In the genomic region with DNA sequence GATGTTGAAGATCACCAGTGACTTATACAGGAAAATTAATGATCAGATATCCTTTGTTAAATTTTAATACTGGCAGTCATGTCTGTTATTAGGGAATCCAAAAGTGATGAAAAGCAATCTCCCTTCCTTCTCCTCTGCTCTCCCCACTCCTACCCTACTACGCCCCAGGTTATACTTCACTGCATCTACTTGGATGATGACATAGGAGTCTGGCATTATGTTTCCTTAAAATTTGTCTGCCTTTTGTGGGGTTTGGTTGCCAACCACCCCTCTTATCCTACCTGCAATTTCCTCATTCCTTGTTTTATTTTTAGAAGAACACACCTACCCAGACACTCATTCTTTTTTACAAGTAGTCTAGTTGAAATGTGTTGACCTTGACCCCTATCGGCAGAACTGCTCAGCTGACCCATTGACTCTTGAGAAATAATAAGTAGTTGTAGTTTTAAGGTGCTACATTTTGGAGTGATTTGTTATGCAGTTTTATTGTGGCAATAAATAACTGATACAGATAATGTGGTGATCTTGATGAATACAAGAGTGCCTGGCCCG, we compare ENCODE assay signal across 26 cellular contexts. TPM values are rescaled to one million over a fixed set of nuclear protein-coding genes. Genes with fewer than 3 reads are reported as not detected.
DNase-seq lines count a peak whose midpoint lies in the region; ATAC-seq, FAIRE-seq and TF ChIP-seq lines count a peak whose summit lies in the region.
"Had no signal": no experiment of that assay in that cellular context is flagged by ENCODE, and none has a peak within 500 bp of the region (broad histone marks: within the 10 kb centered on the region; RNA-seq: fewer than 3 reads in every experiment).

No MANE protein-coding gene starts in this region.

- DNase-seq in H54 (ENCODE audit: insufficient read length, low spot score) (no peak), esophagus squamous epithelium (lab: John Stamatoyannopoulos, UW) (no peak), nephron progenitor cell (no peak), testis (no peak), T-helper 17 cell (no peak)
- DNase-seq: activated CD4-positive, alpha-beta T cell treated with anti-CD3 and anti-CD28 coated beads, Interleukin-2, amount 10 ng/mL, durations not matched to agents 24 days and 14 days; activated naive CD8-positive, alpha-beta T cell treated with anti-CD3 and anti-CD28 coated beads for 36 hours; brain microvascular endothelial cell; CD4-positive, CD25-positive, alpha-beta regulatory T cell; DMS 273 treated with DMSO at 0.1 percent for 48 hours; foreskin fibroblast; HFFc6; mesenchymal stem cell; MG63; NCI-H1694; NCI-H2227 treated with DMSO at 0.1 percent for 48 hours; NCI-H748 treated with DMSO at 0.1 percent for 48 hours; psoas muscle; stimulated activated CD4-positive, alpha-beta T cell treated with anti-CD3 and anti-CD28 coated beads, Interleukin-4, amount 100 ng/mL, for 24 hours had no signal

- H3K36me3 ChIP-seq in esophagus squamous epithelium (no peaks in the 10 kb centered on the region), testis (ENCODE audit: low read depth, missing control alignments) (no peaks in the 10 kb centered on the region)
- H3K36me3 ChIP-seq: brain microvascular endothelial cell, MG63 had no signal

- peak; percentile 45 for FAIRE-seq in H54 (lab: Jason Lieb, UNC)

- H3K4me1 ChIP-seq in esophagus squamous epithelium (peaks cover 5 to 38% (median 19%) of the 10 kb centered on the region in 3 donors), testis (peaks cover 13% of the 10 kb centered on the region)

- H3K27me3 ChIP-seq in esophagus squamous epithelium (no peaks in the 10 kb centered on the region), testis (no peaks in the 10 kb centered on the region)
- H3K27me3 ChIP-seq: brain microvascular endothelial cell, hepatocyte, MG63 had no signal

- TF ChIP-seq POLR2A in H54 (IDR thresholded peaks at IDR 0.05; ENCODE audit: low read depth, low read length) (no peak), esophagus squamous epithelium (IDR thresholded peaks at IDR 0.05) (no peak), testis (IDR thresholded peaks at IDR 0.05) (no peak), GM18505 (IDR thresholded peaks at IDR 0.05; ENCODE audit: borderline replicate concordance, extremely low read depth, insufficient read depth, insufficient read length) (no peak)

- H3K27ac Mint-ChIP-seq in nephron progenitor cell, result peak overlapping the region; percentile 6
- no peak overlapping the region for H3K27ac Mint-ChIP-seq in T-helper 17 cell
- H3K27ac Mint-ChIP-seq: activated CD4-positive, alpha-beta T cell treated with anti-CD3 and anti-CD28 coated beads, Interleukin-2, amount 10 ng/mL, durations not matched to agents 24 days and 14 days; activated naive CD8-positive, alpha-beta T cell treated with anti-CD3 and anti-CD28 coated beads for 36 hours; activated T-helper 17 cell treated with anti-CD3 and anti-CD28 coated beads, Interleukin-2, amount 50 U/mL, for 72 hours; CD4-positive, CD25-positive, alpha-beta regulatory T cell; HFFc6; IgD-negative memory B cell had no signal

- H3K27me3 Mint-ChIP-seq in nephron progenitor cell (ENCODE audit: low read depth, poor library complexity) (no peaks in the 10 kb centered on the region), T-helper 17 cell (no peaks in the 10 kb centered on the region)
- H3K27me3 Mint-ChIP-seq: activated naive CD8-positive, alpha-beta T cell treated with anti-CD3 and anti-CD28 coated beads for 36 hours; activated T-helper 17 cell treated with anti-CD3 and anti-CD28 coated beads, Interleukin-2, amount 50 U/mL, for 72 hours; IgD-negative memory B cell had no signal

- no peak for TF ChIP-seq CTCF in esophagus squamous epithelium (IDR thresholded peaks at IDR 0.05)
- TF ChIP-seq CTCF in nephron progenitor cell (IDR thresholded peaks at IDR 0.05), result no peak
- TF ChIP-seq CTCF in testis (IDR thresholded peaks at IDR 0.05), result no peak

- no peak overlapping the region for H3K4me3 ChIP-seq in esophagus squamous epithelium
- H3K4me3 ChIP-seq in testis, result no peak overlapping the region
- H3K4me3 ChIP-seq: hepatocyte, MG63, psoas muscle had no signal

- H3K9me3 ChIP-seq in esophagus squamous epithelium (no peaks in the 10 kb centered on the region), testis (no peaks in the 10 kb centered on the region), T-helper 17 cell (ENCODE audit: control insufficient read depth, low read length, poor library complexity, severe bottlenecking) (no peaks in the 10 kb centered on the region)
- H3K9me3 ChIP-seq: MG63, psoas muscle had no signal

- H3K4me3 Mint-ChIP-seq in nephron progenitor cell, result no peak overlapping the region
- H3K4me3 Mint-ChIP-seq in T-helper 17 cell, result no peak overlapping the region
- H3K4me3 Mint-ChIP-seq: activated CD4-positive, alpha-beta T cell treated with anti-CD3 and anti-CD28 coated beads, Interleukin-2, amount 10 ng/mL, durations not matched to agents 24 days and 14 days; activated naive CD8-positive, alpha-beta T cell treated with anti-CD3 and anti-CD28 coated beads for 36 hours; activated T-helper 17 cell treated with anti-CD3 and anti-CD28 coated beads, Interleukin-2, amount 50 U/mL, for 72 hours; CD4-positive, CD25-positive, alpha-beta regulatory T cell; HFFc6 had no signal

- H3K27ac ChIP-seq in esophagus squamous epithelium (peak overlapping the region in 3 of 4 donors; percentile 67 to 75 (median 68)), testis (peak overlapping the region; percentile 25 to 62)
- H3K27ac ChIP-seq: brain microvascular endothelial cell, hepatocyte, HL-60, psoas muscle had no signal

- H3K4me1 Mint-ChIP-seq in nephron progenitor cell, result peaks cover 60% of the 10 kb centered on the region
- peaks cover 14% of the 10 kb centered on the region for H3K4me1 Mint-ChIP-seq in T-helper 17 cell
- H3K4me1 Mint-ChIP-seq: activated naive CD8-positive, alpha-beta T cell treated with anti-CD3 and anti-CD28 coated beads for 36 hours; activated T-helper 17 cell treated with anti-CD3 and anti-CD28 coated beads, Interleukin-2, amount 50 U/mL, for 72 hours had no signal

- H3K9me3 Mint-ChIP-seq in nephron progenitor cell, result no peaks in the 10 kb centered on the region
- H3K9me3 Mint-ChIP-seq: activated CD4-positive, alpha-beta T cell treated with anti-CD3 and anti-CD28 coated beads, Interleukin-2, amount 10 ng/mL, durations not matched to agents 24 days and 14 days; activated naive CD8-positive, alpha-beta T cell treated with anti-CD3 and anti-CD28 coated beads for 36 hours; activated T-helper 17 cell treated with anti-CD3 and anti-CD28 coated beads, Interleukin-2, amount 50 U/mL, for 72 hours; CD4-positive, CD25-positive, alpha-beta regulatory T cell; HFFc6; IgD-negative memory B cell had no signal

- no peak for ATAC-seq in HG02610 (IDR thresholded peaks at IDR 0.05; ENCODE audit: unreplicated experiment)
- ATAC-seq in T-helper 17 cell, result no peak
- ATAC-seq in GM18505 (IDR thresholded peaks at IDR 0.05; ENCODE audit: unreplicated experiment), result no peak
- ATAC-seq in GM18861 (IDR thresholded peaks at IDR 0.05; ENCODE audit: unreplicated experiment), result no peak
- ATAC-seq: activated T-helper 17 cell treated with anti-CD3 and anti-CD28 coated beads, Interleukin-2, amount 50 U/mL, for 72 hours; psoas muscle had no signal

- WGBS in esophagus squamous epithelium, 2 donors, result 94 to 95% methylated on average over 3 of the region's 3 CpGs
- WGBS in testis, 2 donors, result 66 to 67% methylated on average over 3 of the region's 3 CpGs

- intact Hi-C loops in esophagus squamous epithelium (cut with DNase I), result loop anchor here (5.0 kb wide), 1 partner anchor 202 kb away; no protein-coding TSS in a partner anchor
- intact Hi-C loops in testis (cut with DNase I; ENCODE audit: low total_unique reads), result no loop called here

- H3K36me3 Mint-ChIP-seq in nephron progenitor cell (ENCODE audit: low read depth) (peaks cover 12% of the 10 kb centered on the region), T-helper 17 cell (ENCODE audit: low read depth) (peaks cover 6% of the 10 kb centered on the region)
- H3K36me3 Mint-ChIP-seq: activated naive CD8-positive, alpha-beta T cell treated with anti-CD3 and anti-CD28 coated beads for 36 hours; IgD-negative memory B cell had no signal

RNA-seq across cellular contexts. Expression of gene MOB3B, which starts 5.1 kb away (rescaled TPM):
- total RNA-seq in esophagus squamous epithelium, result 1 to 10 TPM; 2.2 to 7.6 (median 5.2) TPM
- total RNA-seq in testis, result 10 to 100 TPM; 17.5 to 23.2 TPM
- 9.1 TPM for polyA plus RNA-seq in testis (ENCODE audit: insufficient read depth, low read depth, low replicate concordance)
- under 1 TPM; 0.42 to 0.57 TPM for total RNA-seq in T-helper 17 cell
- total RNA-seq: HFFc6 had no signal

RNA-seq across cellular contexts. Expression of gene IFNK, which starts 10.6 kb away (rescaled TPM):
- total RNA-seq in esophagus squamous epithelium (not detected), testis (not detected), T-helper 17 cell (not detected)
- not detected for polyA plus RNA-seq in testis (ENCODE audit: insufficient read depth, low read depth, low replicate concordance)
- total RNA-seq: activated CD4-positive, alpha-beta T cell treated with anti-CD3 and anti-CD28 coated beads, Interleukin-2, amount 10 ng/mL, durations not matched to agents 24 days and 14 days; activated naive CD8-positive, alpha-beta T cell treated with anti-CD3 and anti-CD28 coated beads for 36 hours; activated T-helper 17 cell treated with anti-CD3 and anti-CD28 coated beads, Interleukin-2, amount 50 U/mL, for 72 hours; CD4-positive, CD25-positive, alpha-beta regulatory T cell; hepatocyte; HFFc6; psoas muscle had no signal
- polyA plus RNA-seq: CD4-positive, CD25-positive, alpha-beta regulatory T cell; hepatocyte; IgD-negative memory B cell; psoas muscle had no signal

RNA-seq across cellular contexts. Expression of gene C9orf72, which starts 38.5 kb away (rescaled TPM):
- 10 to 100 TPM in 2 of 4 donors, 1 to 10 TPM in 2; 6.6 to 19.5 (median 8.6) TPM for total RNA-seq in esophagus squamous epithelium
- 10 to 100 TPM; 27.9 to 38.5 TPM for total RNA-seq in testis
- polyA plus RNA-seq in testis (ENCODE audit: insufficient read depth, low read depth, low replicate concordance), result 32.0 TPM
- total RNA-seq in T-helper 17 cell, result 10 to 100 TPM; 20.8 to 25.4 TPM
